8 cellular contexts compared by ENCODE assay signal in the genomic region with DNA sequence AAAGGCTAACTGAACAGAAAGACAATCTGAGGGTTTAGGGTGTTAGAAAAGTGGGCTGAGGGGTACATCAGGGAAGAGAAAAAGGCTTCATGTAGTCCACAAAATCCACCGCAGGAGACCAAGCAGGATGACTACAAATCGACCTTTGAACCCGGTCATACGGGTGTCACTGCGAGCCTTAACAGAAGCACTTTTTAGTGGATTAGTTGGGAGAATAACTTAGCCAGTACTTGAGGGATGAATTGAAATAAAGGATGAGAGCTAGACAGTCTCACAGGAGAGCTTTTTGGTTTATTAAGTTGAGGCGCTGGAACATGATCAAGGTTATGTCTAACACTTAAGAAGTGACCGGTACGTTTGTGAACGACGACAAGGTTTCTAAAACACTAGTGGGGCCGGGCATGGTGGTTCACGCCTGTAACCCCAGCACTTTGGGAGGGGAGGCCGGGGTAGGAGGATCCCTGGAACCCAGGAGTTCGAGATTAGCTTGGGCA. TPM values are rescaled to one million over a fixed set of nuclear protein-coding genes. Genes with fewer than 3 reads are reported as not detected.
DNase-seq lines count a peak whose midpoint lies in the region; ATAC-seq and TF ChIP-seq lines count a peak whose summit lies in the region.

No MANE protein-coding gene starts in this region.

- WGBS in esophagus, 2 donors, result 68 to 70% methylated on average over 14 of the region's 14 CpGs
- WGBS in trophoblast cell (ENCODE audit: extremely low coverage, insufficient coverage, insufficient read length), result no CpG with 5 or more reads among the region's 14 CpGs

- peak overlapping the region; percentile 86 for H3K27ac ChIP-seq in DND-41 (ENCODE audit: low read length)
- peak overlapping the region; percentile 62 for H3K27ac ChIP-seq in PC-9
- peak overlapping the region; percentile 89 to 91 for H3K27ac ChIP-seq in esophagus (ENCODE audit: low read depth in 2 of 2, low read length in 1 of 2)
- H3K27ac ChIP-seq in trophoblast cell (ENCODE audit: low read depth, low read length), result peak overlapping the region; percentile 81

- H3K18ac ChIP-seq in trophoblast cell (ENCODE audit: low read length), result peak overlapping the region; percentile 25

- peaks cover 32% of the 10 kb centered on the region for H3K4me1 ChIP-seq in DND-41 (ENCODE audit: insufficient read depth, low read length)
- peaks cover 20% of the 10 kb centered on the region for H3K4me1 ChIP-seq in PC-9 (replicated peaks; ENCODE audit: insufficient read depth)
- H3K4me1 ChIP-seq in esophagus (ENCODE audit: control insufficient read depth in 2 of 2, insufficient read depth in 2 of 2, low read length in 1 of 2), result peaks cover 0 to 2% of the 10 kb centered on the region in 2 donors
- peaks cover 0 to 2% of the 10 kb centered on the region in 2 experiments for H3K4me1 ChIP-seq in trophoblast cell (ENCODE audit: control insufficient read depth in 1 of 2, insufficient read depth in 2 of 2, low read length in 2 of 2)

- peak overlapping the region; percentile 89 for H4K91ac ChIP-seq in trophoblast cell (ENCODE audit: low read depth, low read length)

- peak overlapping the region; percentile 91 for H2BK5ac ChIP-seq in trophoblast cell (ENCODE audit: low read depth, low read length, poor library complexity)

- POLR2A ChIA-PET in PC-9 (lab: Charles Lee; ENCODE audit: unreplicated experiment), result interaction anchor here (0.6 kb wide), 1 partner anchor 364 kb away, joined by 4 read pairs; no protein-coding TSS in a partner anchor

- TF ChIP-seq CTCF in DND-41 (IDR thresholded peaks at IDR 0.05; ENCODE audit: borderline replicate concordance, extremely low read depth, low read length, poor library complexity, severe bottlenecking), result no peak
- no peak for TF ChIP-seq CTCF in PC-9 (conservative IDR thresholded peaks at IDR 0.05)

- H3K27me3 ChIP-seq in DND-41 (ENCODE audit: insufficient read depth, low read length, poor library complexity) (no peaks in the 10 kb centered on the region), PC-9 (ENCODE audit: insufficient read depth, low read depth) (no peaks in the 10 kb centered on the region), esophagus (ENCODE audit: control insufficient read depth in 1 of 2, insufficient read depth in 2 of 2, low read length in 2 of 2) (no peaks in the 10 kb centered on the region), trophoblast cell (ENCODE audit: insufficient read depth, low read length) (peaks cover 3% of the 10 kb centered on the region)

- no TSS peak for BruUV-seq in PC-9 (replicated peaks; lab: Mats Ljungman, UMichigan)

- peak overlapping the region; percentile 18 for H2BK120ac ChIP-seq in trophoblast cell (ENCODE audit: insufficient read depth, low read length, poor library complexity)

- H2AFZ ChIP-seq in DND-41 (ENCODE audit: low read depth, low read length) (peak overlapping the region; percentile 85), PC-9 (peak overlapping the region; percentile 94), trophoblast cell (ENCODE audit: insufficient read depth, low read length, poor library complexity) (peak overlapping the region; percentile 88)

- H3K36me3 ChIP-seq in DND-41 (ENCODE audit: insufficient read depth, low read length) (no peaks in the 10 kb centered on the region), PC-9 (ENCODE audit: low read depth) (no peaks in the 10 kb centered on the region; the same call in 1 of the 2 replicates), esophagus (ENCODE audit: control insufficient read depth in 2 of 2, insufficient read depth in 2 of 2, low read length in 1 of 2) (no peaks in the 10 kb centered on the region), trophoblast cell (ENCODE audit: control insufficient read depth in 1 of 2, insufficient read depth in 2 of 2, low read length in 2 of 2) (no peaks in the 10 kb centered on the region)

- no peak overlapping the region for H3K23ac ChIP-seq in trophoblast cell (ENCODE audit: low read length)

- peak overlapping the region; percentile 95 for H4K8ac ChIP-seq in trophoblast cell (ENCODE audit: low read depth, low read length)

- no peaks in the 10 kb centered on the region for H3K9me2 ChIP-seq in PC-9 (ENCODE audit: insufficient read depth)

- peak overlapping the region; percentile 65 for H3K9ac ChIP-seq in DND-41 (ENCODE audit: low read depth, low read length)
- no peak overlapping the region for H3K9ac ChIP-seq in trophoblast cell (ENCODE audit: low read length)

- H3K79me2 ChIP-seq in DND-41 (ENCODE audit: insufficient read depth, low read length), result peaks cover 38% of the 10 kb centered on the region
- H3K79me2 ChIP-seq in PC-9 (ENCODE audit: low read depth), result peaks cover 35% of the 10 kb centered on the region
- peaks cover 10% of the 10 kb centered on the region for H3K79me2 ChIP-seq in trophoblast cell (ENCODE audit: control insufficient read depth, insufficient read depth, low read length, poor library complexity)

- H4K20me1 ChIP-seq in DND-41 (ENCODE audit: insufficient read depth, low read length) (peaks cover 4% of the 10 kb centered on the region; the same call in 1 of the 2 replicates), PC-9 (ENCODE audit: insufficient read depth) (peaks cover 9% of the 10 kb centered on the region)

- DNase-seq in DND-41 (no peak), PC-9 (no peak), trophoblast cell (no peak), NCI-H2227 treated with DMSO at 0.1 percent for 48 hours (lab: John Stamatoyannopoulos, UW) (no peak), NCI-H2107 treated with DMSO at 0.1 percent for 48 hours (lab: John Stamatoyannopoulos, UW; ENCODE audit: unreplicated experiment) (no peak)

- H3K4ac ChIP-seq in trophoblast cell (ENCODE audit: low read depth, low read length), result no peak overlapping the region

- H2BK12ac ChIP-seq in trophoblast cell (ENCODE audit: low read length), result no peak overlapping the region

- H3K9me3 ChIP-seq in DND-41 (ENCODE audit: insufficient read depth, low read length, severe bottlenecking) (no peaks in the 10 kb centered on the region), PC-9 (ENCODE audit: insufficient read depth, low read depth) (no peaks in the 10 kb centered on the region), esophagus (ENCODE audit: control insufficient read depth in 2 of 2, insufficient read depth in 1 of 2, low read depth in 1 of 2, low read length in 1 of 2) (no peaks in the 10 kb centered on the region), trophoblast cell (ENCODE audit: insufficient read depth, low read depth, low read length) (no peaks in the 10 kb centered on the region)

- H3K79me1 ChIP-seq in trophoblast cell (ENCODE audit: low read length), result peaks cover 14% of the 10 kb centered on the region

- H2AK5ac ChIP-seq in trophoblast cell (ENCODE audit: low read length), result peak overlapping the region; percentile 23

- peak overlapping the region; percentile 40 to 94; a peak in 3 of 4 replicates for H3K4me3 ChIP-seq in DND-41 (ENCODE audit: low read depth in 1 of 2, low read length in 2 of 2)
- peak overlapping the region; percentile 60 for H3K4me3 ChIP-seq in PC-9
- peak overlapping the region in 1 of 2 donors; percentile 96 for H3K4me3 ChIP-seq in esophagus (ENCODE audit: low read depth in 1 of 2, low read length in 2 of 2)
- no peak overlapping the region for H3K4me3 ChIP-seq in trophoblast cell (ENCODE audit: low read depth, low read length)

- peak overlapping the region; percentile 81 for H3K4me2 ChIP-seq in DND-41 (ENCODE audit: insufficient read depth, low read length)
- peak overlapping the region; percentile 76 for H3K4me2 ChIP-seq in PC-9
- peak overlapping the region; percentile 66 for H3K4me2 ChIP-seq in trophoblast cell (ENCODE audit: low read length)

- peak overlapping the region; percentile 61 for H3K14ac ChIP-seq in trophoblast cell (ENCODE audit: low read length)

- peak overlapping the region; percentile 72 for H4K12ac ChIP-seq in trophoblast cell (ENCODE audit: low read depth, low read length)

- ATAC-seq in DND-41 (ENCODE audit: insufficient read depth, low read depth) (no peak), GM21381 (IDR thresholded peaks at IDR 0.05; ENCODE audit: unreplicated experiment) (no peak), HG03097 (IDR thresholded peaks at IDR 0.05; ENCODE audit: low FRiP score, unreplicated experiment) (no peak)

- peaks cover 5% of the 10 kb centered on the region; the same call in 1 of the 2 replicates for H3F3A ChIP-seq in PC-9 (ENCODE audit: insufficient read depth, low read depth)

- CTCF ChIA-PET in PC-9 (lab: Charles Lee), result interaction anchor here (0.6 kb wide), 1 partner anchor 657 kb away, joined by 6 read pairs; no protein-coding TSS in a partner anchor

- intact Hi-C loops in PC-9 (cut with micrococcal nuclease; ENCODE audit: unreplicated experiment), result no loop called here

RNA-seq across cellular contexts. Expression of gene SOCS5, which starts 1.2 kb away (rescaled TPM):
- 17.0 and 20.4 TPM in 2 replicates for total RNA-seq in PC-9 (2021)
- 1 to 10 TPM; 2.1 to 3.8 TPM for polyA plus RNA-seq in esophagus
- 8.6 and 9.0 TPM in 2 replicates for polyA plus RNA-seq in trophoblast cell (2013)
